14 cellular contexts compared by ENCODE assay signal in the genomic region with DNA sequence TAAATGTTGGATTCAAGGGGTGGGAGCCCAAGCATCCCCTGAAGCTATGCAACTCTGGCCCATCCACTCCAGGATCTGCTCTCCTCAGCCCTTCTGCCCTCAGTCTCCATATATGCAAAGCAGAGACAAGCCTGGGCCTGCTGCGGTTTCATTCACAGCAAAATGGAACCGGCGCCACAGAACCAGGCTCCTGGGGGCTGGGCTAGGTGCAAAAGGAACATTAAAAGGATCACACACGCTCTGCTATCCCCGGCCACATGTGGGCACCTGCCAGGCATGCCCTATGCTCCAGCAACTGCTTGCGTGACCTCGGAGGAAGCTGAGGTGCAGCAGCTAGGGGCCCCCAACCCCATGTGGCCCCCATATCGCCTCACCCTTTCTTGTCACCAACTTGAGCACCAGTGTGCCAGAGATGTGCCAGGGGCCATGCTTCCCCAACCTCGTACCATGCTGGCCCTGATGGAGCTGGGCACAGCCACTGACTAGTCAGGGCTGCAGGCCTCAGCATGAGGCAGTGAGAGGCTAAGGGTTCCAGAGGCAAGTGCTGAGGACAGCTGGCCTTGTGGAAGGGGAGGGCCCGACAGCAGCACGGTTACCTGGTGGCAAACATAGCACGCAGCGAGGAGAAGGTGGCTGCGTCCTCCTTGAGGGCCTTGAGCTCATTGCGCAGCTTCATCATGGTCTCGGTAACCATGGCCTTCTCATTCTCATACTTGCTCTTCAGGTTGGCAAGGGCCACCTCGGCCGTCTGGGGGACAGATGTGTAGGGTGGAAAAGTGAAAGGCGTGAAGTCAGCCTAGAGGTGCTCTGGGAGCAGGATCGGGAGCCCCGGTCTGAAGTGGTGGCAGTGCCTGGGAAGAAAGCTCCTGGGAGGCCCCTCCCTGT. TPM values are rescaled to one million over a fixed set of nuclear protein-coding genes. Genes with fewer than 3 reads are reported as not detected.
DNase-seq lines count a peak whose midpoint lies in the region; ATAC-seq and TF ChIP-seq lines count a peak whose summit lies in the region.
"Had no signal": no experiment of that assay in that cellular context is flagged by ENCODE, and none has a peak within 500 bp of the region (broad histone marks: within the 10 kb centered on the region; RNA-seq: fewer than 3 reads in every experiment).

No MANE protein-coding gene starts in this region.

- no peak overlapping the region for H3K4me3 Mint-ChIP-seq in GM23338
- H3K4me3 Mint-ChIP-seq in activated CD8-positive, alpha-beta T cell treated with anti-CD3 and anti-CD28 coated beads, Interleukin-2, amount 10 ng/mL, durations not matched to agents 7 days and 5 days = no peak overlapping the region
- no peak overlapping the region for H3K4me3 Mint-ChIP-seq in activated T-cell treated with anti-CD3 and anti-CD28 coated beads, Interleukin-2, amount 50 U/mL, for 24 hours
- H3K4me3 Mint-ChIP-seq: activated T-helper 1 cell treated with anti-CD3 and anti-CD28 coated beads, Interleukin-12 subunit alpha, Interleukin-12 subunit beta, Interleukin-2, Interleukin-4 antibody, amounts not matched to agents 30 ng/mL and 10 ng/mL and 1 ng/mL, durations not matched to agents 14 hours and 24 hours and 36 hours; neural crest cell had no signal

- H3K9me2 ChIP-seq in GM23338 (ENCODE audit: insufficient read depth) = no peaks in the 10 kb centered on the region

- H3F3A ChIP-seq in GM23338 (replicated peaks; ENCODE audit: low read depth) = no peaks in the 10 kb centered on the region

- H2AFZ ChIP-seq in GM23338 = no peak overlapping the region

- H3K4me3 ChIP-seq in GM23338 = no peak overlapping the region
- H3K4me3 ChIP-seq: heart left ventricle, left lung, testis had no signal

- H3K27me3 Mint-ChIP-seq in GM23338 (ENCODE audit: insufficient read depth, low read depth, poor library complexity) = peaks cover 8% of the 10 kb centered on the region
- no peaks in the 10 kb centered on the region for H3K27me3 Mint-ChIP-seq in activated CD8-positive, alpha-beta T cell treated with anti-CD3 and anti-CD28 coated beads, Interleukin-2, amount 10 ng/mL, durations not matched to agents 7 days and 5 days (ENCODE audit: low read depth)
- no peaks in the 10 kb centered on the region for H3K27me3 Mint-ChIP-seq in activated T-cell treated with anti-CD3 and anti-CD28 coated beads, Interleukin-2, amount 50 U/mL, for 24 hours

- H3K4me2 ChIP-seq in GM23338 = no peak overlapping the region

- H4K20me1 ChIP-seq in GM23338 (replicated peaks; ENCODE audit: insufficient read depth) = no peaks in the 10 kb centered on the region; the same call in 1 of the 2 replicates

- H3K27me3 ChIP-seq in GM23338 (ENCODE audit: insufficient read depth) = no peaks in the 10 kb centered on the region
- H3K27me3 ChIP-seq: heart left ventricle, left lung, testis had no signal

- no peaks in the 10 kb centered on the region for H3K9me3 Mint-ChIP-seq in GM23338
- H3K9me3 Mint-ChIP-seq in activated CD8-positive, alpha-beta T cell treated with anti-CD3 and anti-CD28 coated beads, Interleukin-2, amount 10 ng/mL, durations not matched to agents 7 days and 5 days (ENCODE audit: insufficient read depth) = no peaks in the 10 kb centered on the region
- H3K9me3 Mint-ChIP-seq in activated T-cell treated with anti-CD3 and anti-CD28 coated beads, Interleukin-2, amount 50 U/mL, for 24 hours = no peaks in the 10 kb centered on the region
- H3K9me3 Mint-ChIP-seq: activated T-helper 1 cell treated with anti-CD3 and anti-CD28 coated beads, Interleukin-12 subunit alpha, Interleukin-12 subunit beta, Interleukin-2, Interleukin-4 antibody, amounts not matched to agents 30 ng/mL and 10 ng/mL and 1 ng/mL, durations not matched to agents 14 hours and 24 hours and 36 hours; neural crest cell had no signal

- ATAC-seq in GM23338 (no peak), sciatic nerve (no peak)
- ATAC-seq in activated CD8-positive, alpha-beta T cell treated with anti-CD3 and anti-CD28 coated beads, Interleukin-2, amount 10 ng/mL, durations not matched to agents 7 days and 5 days = no peak

- intact Hi-C loops in sciatic nerve (cut with DNase I) = loop anchor here (5.0 kb wide), 1 partner anchor 75 kb away; no protein-coding TSS in a partner anchor

- H3K27ac Mint-ChIP-seq in GM23338 = 0 out of 2 replicates have a peak overlapping the region, but pooled peaks have one; percentile 36
- H3K27ac Mint-ChIP-seq in activated CD8-positive, alpha-beta T cell treated with anti-CD3 and anti-CD28 coated beads, Interleukin-2, amount 10 ng/mL, durations not matched to agents 7 days and 5 days = no peak overlapping the region
- no peak overlapping the region for H3K27ac Mint-ChIP-seq in activated T-cell treated with anti-CD3 and anti-CD28 coated beads, Interleukin-2, amount 50 U/mL, for 24 hours
- H3K27ac Mint-ChIP-seq: activated T-helper 1 cell treated with anti-CD3 and anti-CD28 coated beads, Interleukin-12 subunit alpha, Interleukin-12 subunit beta, Interleukin-2, Interleukin-4 antibody, amounts not matched to agents 30 ng/mL and 10 ng/mL and 1 ng/mL, durations not matched to agents 14 hours and 24 hours and 36 hours had no signal

- TF ChIP-seq CTCF in GM23338 (conservative IDR thresholded peaks at IDR 0.05; ENCODE audit: low read depth in 2 of 2) = no peak

- H3K4me1 ChIP-seq in GM23338 (ENCODE audit: insufficient read depth) = no peaks in the 10 kb centered on the region

- peaks cover 22% of the 10 kb centered on the region for H3K36me3 ChIP-seq in GM23338 (ENCODE audit: insufficient read depth)

- peaks cover 67% of the 10 kb centered on the region for H3K36me3 Mint-ChIP-seq in GM23338 (ENCODE audit: low read depth)
- peaks cover 41% of the 10 kb centered on the region for H3K36me3 Mint-ChIP-seq in activated CD8-positive, alpha-beta T cell treated with anti-CD3 and anti-CD28 coated beads, Interleukin-2, amount 10 ng/mL, durations not matched to agents 7 days and 5 days (ENCODE audit: low read depth)
- H3K36me3 Mint-ChIP-seq in activated T-cell treated with anti-CD3 and anti-CD28 coated beads, Interleukin-2, amount 50 U/mL, for 24 hours (ENCODE audit: low read depth) = peaks cover 98% of the 10 kb centered on the region

- peak; percentile 44 for DNase-seq in DMS 273 (lab: John Stamatoyannopoulos, UW; ENCODE audit: unreplicated experiment)
- DNase-seq in DMS 273 treated with DMSO at 0.1 percent for 48 hours (lab: John Stamatoyannopoulos, UW) = no peak
- DNase-seq in GM23338 (ENCODE audit: low spot score) = no peak
- peak; percentile 18 for DNase-seq in activated CD8-positive, alpha-beta T cell treated with anti-CD3 and anti-CD28 coated beads, Interleukin-2, amount 10 ng/mL, durations not matched to agents 7 days and 5 days
- DNase-seq in sciatic nerve (ENCODE audit: low spot score) = peak; percentile 57
- no peak for DNase-seq in OCI-M2 (lab: John Stamatoyannopoulos, UW; ENCODE audit: unreplicated experiment)
- no peak for DNase-seq in NCI-H1105 treated with DMSO at 0.1 percent for 48 hours (lab: John Stamatoyannopoulos, UW)
- DNase-seq in activated T-cell treated with anti-CD3 and anti-CD28 coated beads, Interleukin-2, amount 50 U/mL, for 24 hours = no peak
- DNase-seq: left lung had no signal

- H3K27ac ChIP-seq in GM23338 (ENCODE audit: low read depth) = no peak overlapping the region
- H3K27ac ChIP-seq: 22Rv1, left lung had no signal

- no peaks in the 10 kb centered on the region; the same call in 2 of the 3 replicates for H3K4me1 Mint-ChIP-seq in GM23338
- H3K4me1 Mint-ChIP-seq in activated CD8-positive, alpha-beta T cell treated with anti-CD3 and anti-CD28 coated beads, Interleukin-2, amount 10 ng/mL, durations not matched to agents 7 days and 5 days (ENCODE audit: low read depth) = peaks cover 20% of the 10 kb centered on the region
- peaks cover 10% of the 10 kb centered on the region for H3K4me1 Mint-ChIP-seq in activated T-cell treated with anti-CD3 and anti-CD28 coated beads, Interleukin-2, amount 50 U/mL, for 24 hours (ENCODE audit: low read depth)
- H3K4me1 Mint-ChIP-seq: neural crest cell had no signal

- POLR2A ChIA-PET in activated CD8-positive, alpha-beta T cell treated with anti-CD3 and anti-CD28 coated beads, Interleukin-2, amount 10 ng/mL, durations not matched to agents 7 days and 5 days (lab: Charles Lee) = no interaction called here

- CTCF ChIA-PET in activated CD8-positive, alpha-beta T cell treated with anti-CD3 and anti-CD28 coated beads, Interleukin-2, amount 10 ng/mL, durations not matched to agents 7 days and 5 days (lab: Charles Lee) = interaction anchor here (0.5 to 8.1 kb wide), 21 partner anchors 8 to 600 kb away, joined by 3 to 90 read pairs (median 3); partner anchors contain the start of genes BICD2 and IPPK

- H3K79me2 ChIP-seq in GM23338 (replicated peaks; ENCODE audit: insufficient read depth) = 0 out of 2 replicates have a peak, but pooled peaks cover 3% of the 10 kb centered on the region

TF ChIP-seq in GM23338, 12 proteins besides CTCF, POLR2A, EP300 and RAD21:
- TF ChIP-seq EZH2phosphoT487 (IDR thresholded peaks at IDR 0.05; ENCODE audit: unreplicated experiment) = no peak

RNA-seq across cellular contexts. Expression of gene BICD2, which starts 47.2 kb away (rescaled TPM):
- total RNA-seq in GM23338 (2014; rRNA removed; shearing (Covaris generic)) = 34.3 and 38.1 TPM in 2 replicates
- 8.7 and 9.6 TPM in 2 replicates for polyA plus RNA-seq in GM23338 (2016; fragmentation: Nextera tagmentation; extraction: Ambion mirVana)
- 10 to 100 TPM; 31.9 to 32.5 TPM for total RNA-seq in activated CD8-positive, alpha-beta T cell treated with anti-CD3 and anti-CD28 coated beads, Interleukin-2, amount 10 ng/mL, durations not matched to agents 7 days and 5 days
- total RNA-seq in sciatic nerve = 31.0 TPM

RNA-seq across cellular contexts. Expression of gene IPPK, which starts 47.5 kb away (rescaled TPM):
- total RNA-seq in GM23338 (2014; rRNA removed; shearing (Covaris generic)) = 11.8 and 17.5 TPM in 2 replicates
- polyA plus RNA-seq in GM23338 (2016; fragmentation: Nextera tagmentation; extraction: Ambion mirVana) = 6.0 and 6.5 TPM in 2 replicates
- total RNA-seq in activated CD8-positive, alpha-beta T cell treated with anti-CD3 and anti-CD28 coated beads, Interleukin-2, amount 10 ng/mL, durations not matched to agents 7 days and 5 days = 1 to 10 TPM; 8.7 to 9.7 TPM
- 10.7 TPM for total RNA-seq in sciatic nerve

Comparison
In these comparisons a context has a peak if more than half of its experiments do, and no peak if none do; other contexts are left out.
1. DNase-seq: peak in DMS 273 (single experiment), activated CD8-positive, alpha-beta T cell treated with anti-CD3 and anti-CD28 coated beads, Interleukin-2, amount 10 ng/mL, durations not matched to agents 7 days and 5 days (single experiment) and sciatic nerve (single experiment); none in DMS 273 treated with DMSO at 0.1 percent for 48 hours (single experiment), GM23338 (single experiment), OCI-M2 (single experiment), NCI-H1105 treated with DMSO at 0.1 percent for 48 hours (single experiment) and activated T-cell treated with anti-CD3 and anti-CD28 coated beads, Interleukin-2, amount 50 U/mL, for 24 hours (single experiment).